Comparison of ENCODE assay signal across 8 cellular contexts in genomic region chr17:6555331-6556120, GRCh38. TPM values are rescaled to one million over a fixed set of nuclear protein-coding genes. Genes with fewer than 3 reads are reported as not detected.
DNase-seq lines count a peak whose midpoint lies in the region; ATAC-seq and TF ChIP-seq lines count a peak whose summit lies in the region.

No MANE protein-coding gene starts in this region.

- TF ChIP-seq CTCF in AG04450 (IDR thresholded peaks at IDR 0.05; ENCODE audit: low read depth, low read length) (no peak), breast epithelium (IDR thresholded peaks at IDR 0.05) (no peak), GM10248 (IDR thresholded peaks at IDR 0.05; ENCODE audit: control extremely low read depth, extremely low read depth, low read depth, missing control alignments) (no peak)

- H3K9me3 ChIP-seq in AG04450 (ENCODE audit: control insufficient read depth, insufficient read depth, low read length) = no peaks in the 10 kb centered on the region; the same call in 1 of the 2 replicates
- H3K9me3 ChIP-seq in HUES6 (ENCODE audit: control insufficient read depth, insufficient read depth, low read depth, low read length) = no peaks in the 10 kb centered on the region
- H3K9me3 ChIP-seq in breast epithelium = no peaks in the 10 kb centered on the region

- intact Hi-C loops in breast epithelium (cut with DNase I; ENCODE audit: low total_unique reads) (no loop called here), left colon (cut with DNase I, micrococcal nuclease) (no loop called here)

- H3K27me3 ChIP-seq in AG04450 (ENCODE audit: control insufficient read depth, insufficient read depth, low read length) (peaks cover 29% of the 10 kb centered on the region), HUES6 (ENCODE audit: control insufficient read depth, insufficient read depth, low read length) (peaks cover 67% of the 10 kb centered on the region), breast epithelium (no peaks in the 10 kb centered on the region)

- H3K27ac ChIP-seq in AG04450 (ENCODE audit: low read depth, low read length) (no peak overlapping the region), HUES6 (ENCODE audit: low read depth, low read length) (no peak overlapping the region), breast epithelium (no peak overlapping the region)

- no peaks in the 10 kb centered on the region for H3K9me3 Mint-ChIP-seq in stimulated activated naive CD8-positive, alpha-beta T cell treated with anti-CD3 and anti-CD28 coated beads, Interleukin-15, Interleukin-2, amounts not matched to agents 100 ng/mL and 50 ng/mL, for 24 hours

- H3K9ac ChIP-seq in HUES6 (ENCODE audit: low read length) = peak overlapping the region; percentile 8

- H3K36me3 ChIP-seq in HUES6 (ENCODE audit: control insufficient read depth, insufficient read depth, low read length) (no peaks in the 10 kb centered on the region), breast epithelium (no peaks in the 10 kb centered on the region)

- POLR2A ChIA-PET in AG04450 (lab: Yijun Ruan, JAX) = no interaction called here
- POLR2A ChIA-PET in GM10248 (lab: Yijun Ruan, JAX) = no interaction called here

- H3K36me3 Mint-ChIP-seq in stimulated activated naive CD8-positive, alpha-beta T cell treated with anti-CD3 and anti-CD28 coated beads, Interleukin-15, Interleukin-2, amounts not matched to agents 100 ng/mL and 50 ng/mL, for 24 hours (ENCODE audit: low read depth) = no peaks in the 10 kb centered on the region

- DNase-seq in AG04450 (ENCODE audit: low read depth, low spot score) = no peak
- no peak for DNase-seq in breast epithelium (ENCODE audit: low spot score in 2 of 2)
- DNase-seq in left colon = peak; percentile 63 to 74
- no peak for DNase-seq in NCI-H345 treated with DMSO at 0.1 percent for 48 hours (lab: John Stamatoyannopoulos, UW; ENCODE audit: unreplicated experiment)
- DNase-seq in GM10248 (ENCODE audit: extremely low spot score) = no peak

- peaks cover 5% of the 10 kb centered on the region for H3K4me1 Mint-ChIP-seq in stimulated activated naive CD8-positive, alpha-beta T cell treated with anti-CD3 and anti-CD28 coated beads, Interleukin-15, Interleukin-2, amounts not matched to agents 100 ng/mL and 50 ng/mL, for 24 hours (ENCODE audit: low read depth)

- CTCF ChIA-PET in AG04450 (lab: Charles Lee) = interaction anchor here (0.6 kb wide), 1 partner anchor 84 kb away, joined by 3 read pairs; no protein-coding TSS in a partner anchor
- CTCF ChIA-PET in GM10248 (lab: Yijun Ruan, JAX) = no interaction called here

- H3K4me3 Mint-ChIP-seq in stimulated activated naive CD8-positive, alpha-beta T cell treated with anti-CD3 and anti-CD28 coated beads, Interleukin-15, Interleukin-2, amounts not matched to agents 100 ng/mL and 50 ng/mL, for 24 hours = peak overlapping the region; percentile 57

- peaks cover 50% of the 10 kb centered on the region for H3K27me3 Mint-ChIP-seq in stimulated activated naive CD8-positive, alpha-beta T cell treated with anti-CD3 and anti-CD28 coated beads, Interleukin-15, Interleukin-2, amounts not matched to agents 100 ng/mL and 50 ng/mL, for 24 hours

- ATAC-seq in left colon = peak; percentile 61
- no peak for ATAC-seq in HG02938 (IDR thresholded peaks at IDR 0.05; ENCODE audit: unreplicated experiment)

- peak overlapping the region; percentile 54 for H3K4me3 ChIP-seq in AG04450 (ENCODE audit: low read depth, low read length)
- peak overlapping the region; percentile 65 for H3K4me3 ChIP-seq in HUES6 (ENCODE audit: low read depth, low read length)
- peak overlapping the region; percentile 51 to 88 (median 71) for H3K4me3 ChIP-seq in breast epithelium

- no peak for TF ChIP-seq POLR2A in breast epithelium (IDR thresholded peaks at IDR 0.05)

- H3K27ac Mint-ChIP-seq in stimulated activated naive CD8-positive, alpha-beta T cell treated with anti-CD3 and anti-CD28 coated beads, Interleukin-15, Interleukin-2, amounts not matched to agents 100 ng/mL and 50 ng/mL, for 24 hours = no peak overlapping the region

- H3K4me1 ChIP-seq in HUES6 (ENCODE audit: control insufficient read depth, insufficient read depth, low read length) = peaks cover 15% of the 10 kb centered on the region
- peaks cover 0 to 10% of the 10 kb centered on the region in 2 donors for H3K4me1 ChIP-seq in breast epithelium

RNA-seq across cellular contexts. Expression of gene PITPNM3, which starts 0.8 kb away (rescaled TPM):
- 0.38 and 0.45 TPM in 2 replicates for polyA plus RNA-seq in AG04450 (2011; rRNA removed)
- 0.55 and 0.65 TPM in 2 replicates for polyA minus RNA-seq in AG04450 (2011; rRNA and poly(A)+ RNA removed)
- 1 to 10 TPM; 1.6 to 1.8 (median 1.6) TPM for total RNA-seq in breast epithelium
- 10 to 100 TPM; 13.7 to 19.0 TPM for total RNA-seq in left colon

Comparison
In these comparisons a context has a peak if more than half of its experiments do, and no peak if none do; other contexts are left out.
1. DNase-seq: peak in left colon (2 of 2); none in AG04450 (single experiment), breast epithelium (0 of 2), NCI-H345 treated with DMSO at 0.1 percent for 48 hours (single experiment) and GM10248 (single experiment).
2. RNA of gene PITPNM3, which starts 0.8 kb away (total RNA-seq): 13.7 to 19.0 TPM in left colon; 1.6 to 1.8 TPM in breast epithelium; every median in the first group is over 4 times any median in the second.
3. Peak in every context shown above with its lines, with median percentiles within 50 percentile points of each other: H3K4me3 ChIP-seq.